1 cellular context compared by ENCODE assay signal in genomic region chr4:186764457-186764856, GRCh38.
TF ChIP-seq lines count a peak whose summit lies in the region.

No MANE protein-coding gene starts in this region.

TF ChIP-seq in HCT116, 20 proteins besides CTCF, POLR2A, EP300 and RAD21 (continued from another document):
- no peak for TF ChIP-seq ATF3 (IDR thresholded peaks at IDR 0.05)
- TF ChIP-seq EGR1 (IDR thresholded peaks at IDR 0.05; ENCODE audit: low read depth): no peak
- no peak for TF ChIP-seq EZH2 (IDR thresholded peaks at IDR 0.05)
- TF ChIP-seq CBX3 (IDR thresholded peaks at IDR 0.05; ENCODE audit: low read depth): no peak
- no peak for TF ChIP-seq SP1 (IDR thresholded peaks at IDR 0.05; ENCODE audit: low read depth)
- TF ChIP-seq ZBTB33 (IDR thresholded peaks at IDR 0.05; ENCODE audit: extremely low read depth, insufficient replicate concordance, low read length): no peak
- TF ChIP-seq ZFX (IDR thresholded peaks at IDR 0.05): no peak
